Comparison of ENCODE assay signal across 8 cellular contexts in the genomic region with DNA sequence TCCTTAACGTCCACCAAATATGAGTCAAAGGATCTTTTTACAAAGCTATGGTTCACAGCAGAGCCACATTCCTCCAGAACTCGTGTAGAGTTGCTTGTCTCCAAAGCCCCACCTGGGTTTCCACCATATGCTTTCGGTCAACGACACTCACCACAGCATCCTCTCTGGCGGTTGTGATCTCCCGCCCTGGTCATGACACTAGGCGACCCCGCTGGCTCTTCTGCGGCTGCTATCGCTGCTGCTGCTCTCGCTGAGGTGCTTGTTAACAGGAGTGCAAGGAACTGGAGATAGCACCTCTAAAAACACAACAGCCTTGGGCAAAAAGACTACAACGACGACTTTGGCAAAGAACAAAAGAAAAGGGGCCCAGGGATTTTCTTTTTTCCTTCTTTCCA. TPM values are rescaled to one million over a fixed set of nuclear protein-coding genes. Genes with fewer than 3 reads are reported as not detected.
A peak's percentile ranks its signal among the peaks of the same experiment; 100 is the strongest.
DNase-seq lines count a peak whose midpoint lies in the region; ATAC-seq, FAIRE-seq and TF ChIP-seq lines count a peak whose summit lies in the region.

No MANE protein-coding gene starts in this region.

- FAIRE-seq in A549 (lab: Jason Lieb, UNC) = no peak

- H3K36me3 ChIP-seq in right atrium auricular region (peaks cover 2% of the 10 kb centered on the region), prostate gland (no peaks in the 10 kb centered on the region)

- peak overlapping the region; percentile 94 for H3K4me2 ChIP-seq in A549

- peak in 1 of 2 experiments; percentile 17 for DNase-seq in A549 (ENCODE audit: low read depth in 1 of 2, low spot score in 1 of 2)
- DNase-seq in NCI-H1417 treated with DMSO at 0.1 percent for 48 hours (lab: John Stamatoyannopoulos, UW) = peak; percentile 43
- peak; percentile 17 for DNase-seq in activated naive CD4-positive, alpha-beta T cell treated with Interleukin-2 at 50 U/mL for 16 hours
- DNase-seq in right atrium auricular region (ENCODE audit: low spot score) = no peak
- peak; percentile 10 for DNase-seq in prostate gland (ENCODE audit: low spot score)
- no peak for DNase-seq in midbrain (lab: John Stamatoyannopoulos, UW)
- DNase-seq in mesenteric fat pad (ENCODE audit: low spot score) = no peak

- no peaks in the 10 kb centered on the region for H3K9me3 ChIP-seq in A549
- no peaks in the 10 kb centered on the region for H3K9me3 ChIP-seq in right atrium auricular region
- no peaks in the 10 kb centered on the region for H3K9me3 ChIP-seq in prostate gland

- CTCF ChIA-PET in A549 (lab: Yijun Ruan, JAX) = interaction anchor here (0.9 to 1.5 kb wide), 6 partner anchors 23 to 114 kb away, joined by 3 to 6 read pairs (median 4); no protein-coding TSS in a partner anchor

- intact Hi-C loops in prostate gland (cut with DNase I) = loop anchor here (5.0 to 10.0 kb wide), 2 partner anchors 33 to 115 kb away; no protein-coding TSS in a partner anchor

- no peak for TF ChIP-seq EP300 in A549 (IDR thresholded peaks at IDR 0.05)

- H3K4me3 ChIP-seq in A549 = peak overlapping the region; percentile 63
- peak overlapping the region; percentile 61 to 71 for H3K4me3 ChIP-seq in right atrium auricular region
- H3K4me3 ChIP-seq in prostate gland = peak overlapping the region; percentile 54 to 65

- H3K4me1 ChIP-seq in A549 = peaks cover 46% of the 10 kb centered on the region
- H3K4me1 ChIP-seq in right atrium auricular region = peaks cover 0 to 55% of the 10 kb centered on the region in 2 donors
- no peaks in the 10 kb centered on the region for H3K4me1 ChIP-seq in prostate gland (replicated peaks)

- POLR2A ChIA-PET in A549 (lab: Yijun Ruan, JAX) = interaction anchor here (0.6 to 1.9 kb wide), 38 partner anchors 8 to 183 kb away, joined by 3 to 48 read pairs (median 5); a partner anchor contains a TSS

- no peak for TF ChIP-seq POLR2A in A549 (IDR thresholded peaks at IDR 0.05; ENCODE audit: low read length)
- no peak for TF ChIP-seq POLR2A in prostate gland (IDR thresholded peaks at IDR 0.05)

- H3K27me3 ChIP-seq in right atrium auricular region (no peaks in the 10 kb centered on the region), prostate gland (replicated peaks; ENCODE audit: insufficient read depth) (no peaks in the 10 kb centered on the region)

- H3K27ac ChIP-seq in A549 (peak overlapping the region; percentile 77 to 96), right atrium auricular region (peak overlapping the region; percentile 90 to 98), prostate gland (peak overlapping the region; percentile 83 to 86)

- ATAC-seq in A549 (peak; percentile 62 to 69), GM19397 (IDR thresholded peaks at IDR 0.05; ENCODE audit: unreplicated experiment) (peak; percentile 37)

- TF ChIP-seq RAD21 in A549 (conservative IDR thresholded peaks at IDR 0.05 in 1 of 2, IDR thresholded peaks at IDR 0.05 in 1 of 2) = no peak

- no peak for TF ChIP-seq CTCF in A549 (IDR thresholded peaks at IDR 0.05)
- no peak for TF ChIP-seq CTCF in right atrium auricular region (IDR thresholded peaks at IDR 0.05)
- TF ChIP-seq CTCF in prostate gland (IDR thresholded peaks at IDR 0.05) = no peak

- 9% methylated on average over 13 of the region's 13 CpGs for WGBS in A549 (ENCODE audit: missing lambda C conversion rate)
- WGBS in prostate gland = under 1% methylated on average over 13 of the region's 13 CpGs

TF ChIP-seq in A549, 52 proteins besides CTCF, POLR2A, EP300 and RAD21:
- no peak for TF ChIP-seq FOXS1 (CRISPR knock-in tag; IDR thresholded peaks at IDR 0.05)
- TF ChIP-seq HOXB13 (CRISPR knock-in tag; IDR thresholded peaks at IDR 0.05; ENCODE audit: low read depth) = no peak
- TF ChIP-seq, protein P1, sequence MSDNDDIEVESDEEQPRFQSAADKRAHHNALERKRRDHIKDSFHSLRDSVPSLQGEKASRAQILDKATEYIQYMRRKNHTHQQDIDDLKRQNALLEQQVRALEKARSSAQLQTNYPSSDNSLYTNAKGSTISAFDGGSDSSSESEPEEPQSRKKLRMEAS (IDR thresholded peaks at IDR 0.05) = 0 out of 2 replicates have a peak, but pooled peaks have one; percentile 0
- no peak for TF ChIP-seq CBX8 (IDR thresholded peaks at IDR 0.05)

RNA-seq across cellular contexts. Expression of a gene that starts 0.3 kb away (rescaled TPM):
- polyA plus RNA-seq in A549 (2011; rRNA removed) = 12.3 and 25.0 TPM in 2 replicates
- polyA plus RNA-seq in A549 (2012; cell fraction: cytosol; rRNA removed) = 2.7 and 3.7 TPM in 2 replicates
- polyA plus RNA-seq in A549 (2012; cell fraction: nucleus; rRNA removed) = 0.97 and 1.7 TPM in 2 replicates
- 6.8 to 9.2 TPM (median 8.2 TPM) in 3 replicates for polyA plus RNA-seq in A549 (2017; fragmentation: RNase III; extraction: RNeasy Plus Mini Kit Qiagen cat#74134 plus additional on column Dnase treatment)
- 17.9 and 22.3 TPM in 2 replicates for polyA minus RNA-seq in A549 (2011; rRNA and poly(A)+ RNA removed)
- total RNA-seq in right atrium auricular region = 100 to 1,000 TPM in 1 of 2 donors, 10 to 100 TPM in 1; 57.7 to 132 TPM
- 100 to 1,000 TPM in 1 of 2 donors, 10 to 100 TPM in 1; 86.7 to 169 TPM for total RNA-seq in prostate gland
- total RNA-seq in mesenteric fat pad = 48.5 TPM

Comparison
In these comparisons a context has a peak if more than half of its experiments do, and no peak if none do; other contexts are left out.
1. DNase-seq: peak in NCI-H1417 treated with DMSO at 0.1 percent for 48 hours (single experiment), activated naive CD4-positive, alpha-beta T cell treated with Interleukin-2 at 50 U/mL for 16 hours (single experiment) and prostate gland (single experiment); none in right atrium auricular region (single experiment), midbrain (single experiment) and mesenteric fat pad (single experiment).
2. Peak in every context shown above with its lines, with median percentiles within 50 percentile points of each other: H3K27ac ChIP-seq and H3K4me3 ChIP-seq.